8 cellular contexts compared by ENCODE assay signal in genomic region chr17:57956311-57957119, GRCh38. TPM values are rescaled to one million over a fixed set of nuclear protein-coding genes. Genes with fewer than 3 reads are reported as not detected.
A peak's percentile ranks its signal among the peaks of the same experiment; 100 is the strongest.
DNase-seq lines count a peak whose midpoint lies in the region; ATAC-seq lines count a peak whose summit lies in the region.

No MANE protein-coding gene starts in this region.

- H3K4me1 Mint-ChIP-seq in activated CD4-positive, alpha-beta T cell treated with anti-CD3 and anti-CD28 coated beads, Interleukin-2, amount 10 ng/mL, durations not matched to agents 24 days and 14 days = peaks cover 17% of the 10 kb centered on the region

- peak overlapping the region; percentile 92 to 100 (median 98) for H3K4me2 ChIP-seq in BLaER1 treated with 17β-estradiol and CSF1 and Interleukin-3, amounts not matched to agents 10 nM and 100 nM

- peak; percentile 68 for ATAC-seq in HG03460 (IDR thresholded peaks at IDR 0.05; ENCODE audit: unreplicated experiment)

- H3K4me1 ChIP-seq in BLaER1 treated with 17β-estradiol and CSF1 and Interleukin-3, amounts not matched to agents 10 nM and 100 nM = peaks cover 27 to 45% (median 36%) of the 10 kb centered on the region in 10 experiments
- H3K4me1 ChIP-seq in iPS-15b (ENCODE audit: control insufficient read depth, insufficient read depth, low read length) = peaks cover 17% of the 10 kb centered on the region

- peak overlapping the region in 7 of 10 experiments; percentile 66 to 86 (median 71); a peak in 7 of 20 replicates for H3K4me3 ChIP-seq in BLaER1 treated with 17β-estradiol and CSF1 and Interleukin-3, amounts not matched to agents 10 nM and 100 nM
- H3K4me3 ChIP-seq in iPS-15b (ENCODE audit: low read depth, low read length) = peak overlapping the region; percentile 77

- H3K27ac Mint-ChIP-seq in activated CD4-positive, alpha-beta T cell treated with anti-CD3 and anti-CD28 coated beads, Interleukin-2, amount 10 ng/mL, durations not matched to agents 24 days and 14 days = no peak overlapping the region

- H3K9me3 ChIP-seq in BLaER1 treated with 17β-estradiol and CSF1 and Interleukin-3, amounts not matched to agents 10 nM and 100 nM (replicated peaks in 1 of 11) = no peaks in the 10 kb centered on the region
- H3K9me3 ChIP-seq in iPS-15b (ENCODE audit: control insufficient read depth, insufficient read depth, low read length) = no peaks in the 10 kb centered on the region

- no peak overlapping the region for H3K27ac ChIP-seq in BLaER1 treated with 17β-estradiol and CSF1 and Interleukin-3, amounts not matched to agents 10 nM and 100 nM
- H3K27ac ChIP-seq in substantia nigra (ENCODE audit: low read depth, low read length, poor library complexity, severe bottlenecking) = peak overlapping the region; percentile 96

- intact Hi-C loops in activated CD4-positive, alpha-beta T cell treated with anti-CD3 and anti-CD28 coated beads, Interleukin-2, amount 10 ng/mL, durations not matched to agents 24 days and 14 days (cut with micrococcal nuclease) = loop anchor here (2.0 kb wide), 1 partner anchor 30 kb away; no protein-coding TSS in a partner anchor

- peaks cover 0 to 20% (median 7%) of the 10 kb centered on the region in 11 experiments; a peak in 9 of 22 replicates for H4K20me1 ChIP-seq in BLaER1 treated with 17β-estradiol and CSF1 and Interleukin-3, amounts not matched to agents 10 nM and 100 nM

- H3K4me3 Mint-ChIP-seq in activated CD4-positive, alpha-beta T cell treated with anti-CD3 and anti-CD28 coated beads, Interleukin-2, amount 10 ng/mL, durations not matched to agents 24 days and 14 days = peak overlapping the region; percentile 75

- no peaks in the 10 kb centered on the region for H3K9me3 Mint-ChIP-seq in activated CD4-positive, alpha-beta T cell treated with anti-CD3 and anti-CD28 coated beads, Interleukin-2, amount 10 ng/mL, durations not matched to agents 24 days and 14 days

- peak overlapping the region in 1 of 11 experiments; percentile 64; a peak in 1 of 22 replicates for H3K9ac ChIP-seq in BLaER1 treated with 17β-estradiol and CSF1 and Interleukin-3, amounts not matched to agents 10 nM and 100 nM
- H3K9ac ChIP-seq in iPS-15b (ENCODE audit: low read depth, low read length) = no peak overlapping the region

- H3K36me3 ChIP-seq in BLaER1 treated with 17β-estradiol and CSF1 and Interleukin-3, amounts not matched to agents 10 nM and 100 nM = no peaks in the 10 kb centered on the region
- H3K36me3 ChIP-seq in iPS-15b (ENCODE audit: control insufficient read depth, insufficient read depth, low read length) = no peaks in the 10 kb centered on the region

- peaks cover 58% of the 10 kb centered on the region for H3K27me3 Mint-ChIP-seq in activated CD4-positive, alpha-beta T cell treated with anti-CD3 and anti-CD28 coated beads, Interleukin-2, amount 10 ng/mL, durations not matched to agents 24 days and 14 days

- H3K27me3 ChIP-seq in BLaER1 treated with 17β-estradiol and CSF1 and Interleukin-3, amounts not matched to agents 10 nM and 100 nM = peaks cover 21 to 49% (median 42%) of the 10 kb centered on the region in 11 experiments
- peaks cover 38% of the 10 kb centered on the region for H3K27me3 ChIP-seq in iPS-15b (ENCODE audit: control insufficient read depth, insufficient read depth, low read length)

- no peaks in the 10 kb centered on the region for H3K36me3 Mint-ChIP-seq in activated CD4-positive, alpha-beta T cell treated with anti-CD3 and anti-CD28 coated beads, Interleukin-2, amount 10 ng/mL, durations not matched to agents 24 days and 14 days (ENCODE audit: low read depth)

- peak; percentile 71 for DNase-seq in GM19238 (ENCODE audit: insufficient read length, low spot score)
- DNase-seq in activated CD4-positive, alpha-beta T cell treated with anti-CD3 and anti-CD28 coated beads, Interleukin-2, amount 10 ng/mL, durations not matched to agents 24 days and 14 days = peak; percentile 85
- DNase-seq in substantia nigra (lab: John Stamatoyannopoulos, UW) = no peak
- no peak for DNase-seq in COR-L47 (lab: John Stamatoyannopoulos, UW)
- no peak for DNase-seq in globus pallidus (ENCODE audit: low spot score)

RNA-seq across cellular contexts. Expression of gene CUEDC1, which starts 1.3 kb away (rescaled TPM):
- 0.50 and 0.58 TPM in 2 replicates for total RNA-seq in activated CD4-positive, alpha-beta T cell treated with anti-CD3 and anti-CD28 coated beads, Interleukin-2, amount 10 ng/mL, durations not matched to agents 24 days and 14 days

RNA-seq across cellular contexts. Expression of gene VEZF1, which starts 31.5 kb away (rescaled TPM):
- total RNA-seq in activated CD4-positive, alpha-beta T cell treated with anti-CD3 and anti-CD28 coated beads, Interleukin-2, amount 10 ng/mL, durations not matched to agents 24 days and 14 days = 35.4 and 37.3 TPM in 2 replicates

RNA-seq across cellular contexts. Expression of gene SRSF1, which starts 50.5 kb away (rescaled TPM):
- 510 and 515 TPM in 2 replicates for total RNA-seq in activated CD4-positive, alpha-beta T cell treated with anti-CD3 and anti-CD28 coated beads, Interleukin-2, amount 10 ng/mL, durations not matched to agents 24 days and 14 days

Comparison
In these comparisons a context has a peak if more than half of its experiments do, and no peak if none do; other contexts are left out.
1. DNase-seq: peak in GM19238 (single experiment) and activated CD4-positive, alpha-beta T cell treated with anti-CD3 and anti-CD28 coated beads, Interleukin-2, amount 10 ng/mL, durations not matched to agents 24 days and 14 days (single experiment); none in substantia nigra (0 of 49), COR-L47 (single experiment) and globus pallidus (single experiment).